ENCODE assay signal across 8 cellular contexts in the genomic region with DNA sequence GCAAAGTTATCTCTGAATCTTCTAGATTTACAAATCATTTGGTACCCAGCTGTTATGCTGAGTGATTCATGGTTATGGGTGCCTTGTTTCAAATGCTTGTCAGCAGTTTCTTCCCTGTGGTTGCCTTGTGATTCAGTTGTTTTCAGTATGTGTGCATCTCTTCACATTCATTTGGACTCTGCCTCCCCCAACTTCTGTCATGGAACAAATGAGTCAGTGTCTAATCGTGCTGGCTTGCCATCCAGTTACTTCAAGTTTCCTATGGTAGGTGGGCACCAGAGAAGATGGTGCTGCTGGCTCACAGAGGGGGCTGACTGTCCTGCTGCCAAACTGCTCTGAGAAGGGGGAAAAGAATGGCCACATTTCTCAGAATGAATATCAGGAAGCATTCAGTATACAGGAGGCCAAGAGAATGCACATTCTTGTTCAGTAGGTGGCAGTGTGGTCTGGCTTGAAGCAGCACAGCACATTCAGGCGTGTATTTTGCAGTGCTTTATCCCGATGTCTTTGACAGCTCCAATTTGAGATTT.
A peak's percentile ranks its signal among the peaks of the same experiment; 100 is the strongest.
DNase-seq lines count a peak whose midpoint lies in the region; ATAC-seq and TF ChIP-seq lines count a peak whose summit lies in the region.

No MANE protein-coding gene starts in this region.

- peak; percentile 65 for ATAC-seq in GM19463 (IDR thresholded peaks at IDR 0.05; ENCODE audit: unreplicated experiment)
- peak; percentile 70 for ATAC-seq in HG03442 (IDR thresholded peaks at IDR 0.05; ENCODE audit: unreplicated experiment)

- in situ Hi-C loops in G401 (cut with HindIII; ENCODE audit: low sequenced_read_pairs) (no loop called here), T47D (cut with HindIII; ENCODE audit: low pct_unique_long_range_greater_than_20kb, low sequenced_read_pairs) (no loop called here)

- CTCF ChIA-PET in RWPE1 (lab: Yijun Ruan, JAX), result no interaction called here

- peak; percentile 3 for DNase-seq in G401 (ENCODE audit: low spot score)
- DNase-seq in RWPE1 (ENCODE audit: low spot score), result peak; percentile 8
- peak; percentile 2 to 46 for DNase-seq in T47D (ENCODE audit: low read depth in 1 of 2, low spot score in 1 of 2)
- peak; percentile 12 for DNase-seq in mucosa of gallbladder (ENCODE audit: low spot score)
- peak; percentile 14 to 15 for DNase-seq in uterus
- DNase-seq in NCI-H1048 (lab: John Stamatoyannopoulos, UW), result no peak

- no peak overlapping the region for H3K4me3 ChIP-seq in uterus

- H3K27me3 ChIP-seq in uterus, result no peaks in the 10 kb centered on the region

- no peaks in the 10 kb centered on the region for H3K36me3 ChIP-seq in uterus

- TF ChIP-seq CTCF in RWPE1 (conservative IDR thresholded peaks at IDR 0.05; ENCODE audit: low read depth) (no peak), uterus (IDR thresholded peaks at IDR 0.05) (peak in 2 of 4 experiments; percentile 5 to 10)

- H3K27ac ChIP-seq in RWPE1, result no peak overlapping the region
- H3K27ac ChIP-seq in uterus, result no peak overlapping the region

- POLR2A ChIA-PET in RWPE1 (lab: Yijun Ruan, JAX; ENCODE audit: low non-redundant PET), result no interaction called here

- intact Hi-C loops in uterus (cut with DNase I; ENCODE audit: low total_unique reads), result no loop called here

- TF ChIP-seq POLR2A in uterus (IDR thresholded peaks at IDR 0.05), result no peak

- H3K4me1 ChIP-seq in uterus, result no peaks in the 10 kb centered on the region

- no peaks in the 10 kb centered on the region for H3K9me3 ChIP-seq in uterus
